In the genomic region with DNA sequence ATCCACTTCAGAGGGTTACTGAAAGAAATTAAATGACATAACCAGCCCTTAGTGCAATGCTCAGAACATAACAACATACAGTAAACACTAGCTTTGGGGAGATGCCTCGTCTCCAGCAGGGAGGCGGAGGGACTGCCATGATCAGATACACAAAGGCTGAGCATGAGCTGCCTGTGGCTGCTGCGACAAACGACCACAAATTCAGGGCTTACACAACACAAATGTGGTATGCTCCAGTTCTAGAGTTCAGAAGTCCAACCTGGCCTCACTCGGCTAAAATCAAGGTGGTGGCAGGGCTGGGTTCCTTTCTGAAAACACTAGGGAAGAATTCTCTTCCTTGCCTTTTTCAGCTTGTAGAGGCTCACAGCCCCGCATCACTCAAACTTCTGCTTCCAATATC, we compare ENCODE assay signal across 28 cellular contexts.
"Had no signal": no experiment of that assay in that cellular context is flagged by ENCODE, and none has a peak within 500 bp of the region (broad histone marks: within the 10 kb centered on the region; RNA-seq: fewer than 3 reads in every experiment).

No MANE protein-coding gene starts in this region.

- H3K27ac Mint-ChIP-seq: stimulated activated effector memory CD8-positive, alpha-beta T cell treated with anti-CD3 and anti-CD28 coated beads, Interleukin-12 subunit alpha, Interleukin-12 subunit beta, amount 100 ng/mL, for 72 hours; stimulated activated memory B cell treated with anti-CD40 and anti-IgM and Interleukin-4, amounts not matched to agents 10 μg/mL and 1 μg/mL and 100 μg/mL, for 72 hours; stimulated activated naive B cell treated with anti-CD40 and anti-IgM and Interleukin-4, amounts not matched to agents 10 μg/mL and 1 μg/mL and 100 μg/mL, for 72 hours; stimulated activated naive CD8-positive, alpha-beta T cell treated with anti-CD3 and anti-CD28 coated beads, Interleukin-15, amount 100 ng/mL, for 72 hours; stimulated activated naive CD8-positive, alpha-beta T cell treated with anti-CD3 and anti-CD28 coated beads, Interleukin-15, Interleukin-2, amounts not matched to agents 100 ng/mL and 50 ng/mL, for 24 hours; type B pancreatic cell had no signal

- H3K9me3 Mint-ChIP-seq: stimulated activated effector memory CD8-positive, alpha-beta T cell treated with anti-CD3 and anti-CD28 coated beads, Interleukin-12 subunit alpha, Interleukin-12 subunit beta, amount 100 ng/mL, for 72 hours; stimulated activated memory B cell treated with anti-CD40 and anti-IgM and Interleukin-4, amounts not matched to agents 10 μg/mL and 1 μg/mL and 100 μg/mL, for 72 hours; stimulated activated naive CD8-positive, alpha-beta T cell treated with anti-CD3 and anti-CD28 coated beads, Interleukin-15, amount 100 ng/mL, for 72 hours; stimulated activated naive CD8-positive, alpha-beta T cell treated with anti-CD3 and anti-CD28 coated beads, Interleukin-15, Interleukin-2, amounts not matched to agents 100 ng/mL and 50 ng/mL, for 24 hours; type B pancreatic cell had no signal

- H3K36me3 ChIP-seq: stomach, suprapubic skin, thoracic aorta, thyroid gland, tibial artery, tibial nerve, transverse colon, upper lobe of left lung, upper lobe of right lung, uterus, vagina had no signal

- H3K27me3 Mint-ChIP-seq: stimulated activated memory B cell treated with anti-CD40 and anti-IgM and Interleukin-4, amounts not matched to agents 10 μg/mL and 1 μg/mL and 100 μg/mL, for 72 hours; stimulated activated naive B cell treated with anti-CD40 and anti-IgM and Interleukin-4, amounts not matched to agents 10 μg/mL and 1 μg/mL and 100 μg/mL, for 72 hours; stimulated activated naive CD8-positive, alpha-beta T cell treated with anti-CD3 and anti-CD28 coated beads, Interleukin-15, amount 100 ng/mL, for 72 hours; stimulated activated naive CD8-positive, alpha-beta T cell treated with anti-CD3 and anti-CD28 coated beads, Interleukin-15, Interleukin-2, amounts not matched to agents 100 ng/mL and 50 ng/mL, for 24 hours had no signal

- H3K36me3 Mint-ChIP-seq: stimulated activated effector memory CD8-positive, alpha-beta T cell treated with anti-CD3 and anti-CD28 coated beads, Interleukin-12 subunit alpha, Interleukin-12 subunit beta, amount 100 ng/mL, for 72 hours; stimulated activated memory B cell treated with anti-CD40 and anti-IgM and Interleukin-4, amounts not matched to agents 10 μg/mL and 1 μg/mL and 100 μg/mL, for 72 hours; stimulated activated naive B cell treated with anti-CD40 and anti-IgM and Interleukin-4, amounts not matched to agents 10 μg/mL and 1 μg/mL and 100 μg/mL, for 72 hours; type B pancreatic cell had no signal

- H3K4me1 ChIP-seq: stomach, testis, thyroid gland, tibial artery, tibial nerve, transverse colon, uterus, vagina had no signal

- H3K27ac ChIP-seq: stomach, suprapubic skin, testis, thoracic aorta, thyroid gland, tibial artery, tibial nerve, transverse colon, upper lobe of left lung, upper lobe of right lung, uterus, vagina had no signal

- H3K27me3 ChIP-seq: stomach, suprapubic skin, testis, thyroid gland, tibial artery, tibial nerve, transverse colon, upper lobe of left lung, upper lobe of right lung, uterus, vagina had no signal

- H3K4me1 Mint-ChIP-seq: stimulated activated effector memory CD8-positive, alpha-beta T cell treated with anti-CD3 and anti-CD28 coated beads, Interleukin-12 subunit alpha, Interleukin-12 subunit beta, amount 100 ng/mL, for 72 hours; stimulated activated memory B cell treated with anti-CD40 and anti-IgM and Interleukin-4, amounts not matched to agents 10 μg/mL and 1 μg/mL and 100 μg/mL, for 72 hours; stimulated activated naive B cell treated with anti-CD40 and anti-IgM and Interleukin-4, amounts not matched to agents 10 μg/mL and 1 μg/mL and 100 μg/mL, for 72 hours; stimulated activated naive CD8-positive, alpha-beta T cell treated with anti-CD3 and anti-CD28 coated beads, Interleukin-15, amount 100 ng/mL, for 72 hours had no signal

- H3K4me3 ChIP-seq: stomach, suprapubic skin, testis, thoracic aorta, thyroid gland, tibial artery, tibial nerve, transverse colon, upper lobe of left lung, upper lobe of right lung, uterus, vagina had no signal

- H3K9me3 ChIP-seq: stomach, suprapubic skin, testis, thoracic aorta, thyroid gland, tibial artery, tibial nerve, transverse colon, upper lobe of left lung, upper lobe of right lung, uterus, vagina had no signal

- ATAC-seq: stimulated activated effector memory CD8-positive, alpha-beta T cell treated with anti-CD3 and anti-CD28 coated beads, Interleukin-12 subunit alpha, Interleukin-12 subunit beta, amount 100 ng/mL, for 72 hours; stimulated activated memory B cell treated with anti-CD40 and anti-IgM and Interleukin-4, amounts not matched to agents 10 μg/mL and 1 μg/mL and 100 μg/mL, for 72 hours; stimulated activated naive B cell treated with anti-CD40 and anti-IgM and Interleukin-4, amounts not matched to agents 10 μg/mL and 1 μg/mL and 100 μg/mL, for 72 hours; stimulated activated naive CD8-positive, alpha-beta T cell treated with anti-CD3 and anti-CD28 coated beads, Interleukin-15, amount 100 ng/mL, for 72 hours; stimulated activated naive CD8-positive, alpha-beta T cell treated with anti-CD3 and anti-CD28 coated beads, Interleukin-15, Interleukin-2, amounts not matched to agents 100 U/mL and 50 U/mL, for 24 hours; upper lobe of right lung had no signal

- DNase-seq: stimulated activated CD4-positive, alpha-beta T cell treated with anti-CD3 and anti-CD28 coated beads, Interleukin-2, amount 100 ng/mL, for 48 hours; stimulated activated CD4-positive, alpha-beta T cell treated with anti-CD3 and anti-CD28 coated beads, Interleukin-4, amount 100 ng/mL, for 1 hour; stimulated activated CD4-positive, alpha-beta T cell treated with anti-CD3 and anti-CD28 coated beads, Interleukin-4, amount 100 ng/mL, for 24 hours; stimulated activated CD4-positive, alpha-beta T cell treated with anti-CD3 and anti-CD28 coated beads, Interleukin-4, amount 100 ng/mL, for 4 hours; stimulated activated CD8-positive, alpha-beta memory T cell treated with anti-CD3 and anti-CD28 coated beads, Interleukin-4, amount 100 ng/mL, for 48 hours; stimulated activated naive B cell treated with anti-CD40 and anti-IgM and Interleukin-4, amounts not matched to agents 10 μg/mL and 1 μg/mL and 100 μg/mL, for 72 hours; stimulated activated naive CD4-positive, alpha-beta T cell; stimulated activated naive CD4-positive, alpha-beta T cell treated with Interleukin-2 at 50 U/mL for 16 hours; stimulated activated naive CD8-positive, alpha-beta T cell treated with anti-CD3 and anti-CD28 coated beads, Interleukin-15, amount 100 ng/mL, for 72 hours; stimulated activated naive CD8-positive, alpha-beta T cell treated with anti-CD3 and anti-CD28 coated beads, Interleukin-15, Interleukin-2, amounts not matched to agents 100 U/mL and 50 U/mL, for 24 hours; stomach; substantia nigra; testis; thyroid gland; tibial artery; transverse colon; upper lobe of left lung; upper lobe of right lung; uterus had no signal

- FAIRE-seq: urothelium cell line had no signal

- H3K4me3 Mint-ChIP-seq: stimulated activated effector memory CD8-positive, alpha-beta T cell treated with anti-CD3 and anti-CD28 coated beads, Interleukin-12 subunit alpha, Interleukin-12 subunit beta, amount 100 ng/mL, for 72 hours; stimulated activated memory B cell treated with anti-CD40 and anti-IgM and Interleukin-4, amounts not matched to agents 10 μg/mL and 1 μg/mL and 100 μg/mL, for 72 hours; stimulated activated naive B cell treated with anti-CD40 and anti-IgM and Interleukin-4, amounts not matched to agents 10 μg/mL and 1 μg/mL and 100 μg/mL, for 72 hours; stimulated activated naive CD8-positive, alpha-beta T cell treated with anti-CD3 and anti-CD28 coated beads, Interleukin-15, amount 100 ng/mL, for 72 hours; stimulated activated naive CD8-positive, alpha-beta T cell treated with anti-CD3 and anti-CD28 coated beads, Interleukin-15, Interleukin-2, amounts not matched to agents 100 ng/mL and 50 ng/mL, for 24 hours; type B pancreatic cell had no signal
